Comparison of ENCODE assay signal across 31 cellular contexts in the genomic region with DNA sequence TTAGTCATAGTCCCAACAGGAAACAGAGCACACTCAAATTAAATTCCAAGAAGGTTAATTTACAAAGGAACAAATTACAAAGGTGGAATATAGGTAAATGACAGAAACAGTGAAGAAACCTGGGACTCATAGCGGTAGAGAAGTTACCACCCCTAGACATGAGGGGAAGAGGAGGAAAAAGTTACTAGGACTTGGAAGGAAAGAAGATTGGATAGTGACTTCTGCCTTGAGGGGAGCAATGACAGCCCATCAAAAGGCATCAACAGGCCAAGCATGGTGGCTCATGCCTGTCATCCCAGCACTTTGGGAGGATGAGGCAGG. TPM values are rescaled to one million over a fixed set of nuclear protein-coding genes. Genes with fewer than 3 reads are reported as not detected.
"Had no signal": no experiment of that assay in that cellular context is flagged by ENCODE, and none has a peak within 500 bp of the region (broad histone marks: within the 10 kb centered on the region; RNA-seq: fewer than 3 reads in every experiment).

No MANE protein-coding gene starts in this region.

- ATAC-seq: activated CD4-positive, alpha-beta T cell treated with anti-CD3 and anti-CD28 coated beads for 36 hours; activated CD8-positive, alpha-beta memory T cell treated with anti-CD3 and anti-CD28 coated beads, Interleukin-2, amount 10 ng/mL, durations not matched to agents 7 days and 5 days; activated CD8-positive, alpha-beta T cell treated with anti-CD3 and anti-CD28 coated beads, Interleukin-2, amount 10 ng/mL, durations not matched to agents 7 days and 5 days; body of pancreas; effector memory CD8-positive, alpha-beta T cell; gastroesophageal sphincter; left lung; sciatic nerve; stimulated activated effector memory CD8-positive, alpha-beta T cell treated with anti-CD3 and anti-CD28 coated beads, Interleukin-12 subunit alpha, Interleukin-12 subunit beta, amount 100 ng/mL, for 72 hours had no signal

- H3K27ac Mint-ChIP-seq: activated CD4-positive, alpha-beta T cell treated with anti-CD3 and anti-CD28 coated beads for 36 hours; activated CD8-positive, alpha-beta memory T cell treated with anti-CD3 and anti-CD28 coated beads, Interleukin-2, amount 10 ng/mL, durations not matched to agents 7 days and 5 days; activated CD8-positive, alpha-beta T cell treated with anti-CD3 and anti-CD28 coated beads, Interleukin-2, amount 10 ng/mL, durations not matched to agents 7 days and 5 days; activated naive CD8-positive, alpha-beta T cell; effector memory CD8-positive, alpha-beta T cell; mesothelial cell of epicardium; naive B cell; nephron progenitor cell; progenitor cell of endocrine pancreas; stimulated activated effector memory CD8-positive, alpha-beta T cell treated with anti-CD3 and anti-CD28 coated beads, Interleukin-12 subunit alpha, Interleukin-12 subunit beta, amount 100 ng/mL, for 72 hours; stimulated activated naive CD8-positive, alpha-beta T cell treated with anti-CD3 and anti-CD28 coated beads, Interleukin-15, Interleukin-2, amounts not matched to agents 100 ng/mL and 50 ng/mL, for 24 hours had no signal

- H3K36me3 ChIP-seq: gastroesophageal sphincter, left lung, neutrophil, thoracic aorta, uterus had no signal

- H3K4me1 ChIP-seq: uterus had no signal

- H3K4me3 Mint-ChIP-seq: activated CD4-positive, alpha-beta T cell treated with anti-CD3 and anti-CD28 coated beads for 36 hours; activated CD8-positive, alpha-beta memory T cell treated with anti-CD3 and anti-CD28 coated beads, Interleukin-2, amount 10 ng/mL, durations not matched to agents 7 days and 5 days; activated CD8-positive, alpha-beta T cell treated with anti-CD3 and anti-CD28 coated beads, Interleukin-2, amount 10 ng/mL, durations not matched to agents 7 days and 5 days; activated naive CD8-positive, alpha-beta T cell; effector memory CD8-positive, alpha-beta T cell; mesothelial cell of epicardium; naive B cell; nephron progenitor cell; stimulated activated effector memory CD8-positive, alpha-beta T cell treated with anti-CD3 and anti-CD28 coated beads, Interleukin-12 subunit alpha, Interleukin-12 subunit beta, amount 100 ng/mL, for 72 hours; stimulated activated naive CD8-positive, alpha-beta T cell treated with anti-CD3 and anti-CD28 coated beads, Interleukin-15, Interleukin-2, amounts not matched to agents 100 ng/mL and 50 ng/mL, for 24 hours had no signal

- H3K9me3 Mint-ChIP-seq: effector memory CD8-positive, alpha-beta T cell; stimulated activated effector memory CD8-positive, alpha-beta T cell treated with anti-CD3 and anti-CD28 coated beads, Interleukin-12 subunit alpha, Interleukin-12 subunit beta, amount 100 ng/mL, for 72 hours had no signal

- DNase-seq: activated CD4-positive, alpha-beta T cell treated with anti-CD3 and anti-CD28 coated beads for 36 hours; activated CD4-positive, CD25-positive, alpha-beta regulatory T cell; activated CD8-positive, alpha-beta memory T cell treated with anti-CD3 and anti-CD28 coated beads, Interleukin-2, amount 10 ng/mL, durations not matched to agents 7 days and 5 days; activated CD8-positive, alpha-beta T cell treated with anti-CD3 and anti-CD28 coated beads, Interleukin-2, amount 10 ng/mL, durations not matched to agents 7 days and 5 days; activated effector memory CD4-positive, alpha-beta T cell treated with Interleukin-2 at 50 U/mL for 16 hours; activated naive CD4-positive, alpha-beta T cell treated with Interleukin-2 at 50 U/mL for 16 hours; anterior cingulate cortex; body of pancreas; caudate nucleus; cortex of kidney; effector memory CD8-positive, alpha-beta T cell; head of caudate nucleus; hypothalamus; left lung; naive B cell; nephron progenitor cell; retina; stimulated activated CD4-positive, alpha-beta T cell treated with anti-CD3 and anti-CD28 coated beads, Interleukin-12 subunit alpha, Interleukin-12 subunit beta, amount 100 ng/mL, for 4 hours; stimulated activated CD4-positive, alpha-beta T cell treated with anti-CD3 and anti-CD28 coated beads, Interleukin-4, amount 100 ng/mL, for 24 hours; uterus had no signal

- H3K27ac ChIP-seq: body of pancreas, gastroesophageal sphincter, left lung, neutrophil, skin epidermis, thoracic aorta, uterus had no signal

- H3K9me3 ChIP-seq: body of pancreas, gastroesophageal sphincter, neutrophil, thoracic aorta, uterus had no signal

- H3K27me3 ChIP-seq: body of pancreas, uterus had no signal

- H3K36me3 Mint-ChIP-seq: activated CD8-positive, alpha-beta memory T cell treated with anti-CD3 and anti-CD28 coated beads, Interleukin-2, amount 10 ng/mL, durations not matched to agents 7 days and 5 days; mesothelial cell of epicardium; naive B cell; stimulated activated effector memory CD8-positive, alpha-beta T cell treated with anti-CD3 and anti-CD28 coated beads, Interleukin-12 subunit alpha, Interleukin-12 subunit beta, amount 100 ng/mL, for 72 hours had no signal

- H3K4me3 ChIP-seq: body of pancreas, gastroesophageal sphincter, left lung, lung, skin epidermis, thoracic aorta, uterus had no signal

RNA-seq across cellular contexts. Expression of a gene that starts 2.4 kb away (rescaled TPM):
- total RNA-seq: activated CD8-positive, alpha-beta memory T cell treated with anti-CD3 and anti-CD28 coated beads, Interleukin-2, amount 10 ng/mL, durations not matched to agents 7 days and 5 days; activated CD8-positive, alpha-beta T cell treated with anti-CD3 and anti-CD28 coated beads, Interleukin-2, amount 10 ng/mL, durations not matched to agents 7 days and 5 days had no signal
